ENCODE assay signal across 1 cellular context in the genomic region with DNA sequence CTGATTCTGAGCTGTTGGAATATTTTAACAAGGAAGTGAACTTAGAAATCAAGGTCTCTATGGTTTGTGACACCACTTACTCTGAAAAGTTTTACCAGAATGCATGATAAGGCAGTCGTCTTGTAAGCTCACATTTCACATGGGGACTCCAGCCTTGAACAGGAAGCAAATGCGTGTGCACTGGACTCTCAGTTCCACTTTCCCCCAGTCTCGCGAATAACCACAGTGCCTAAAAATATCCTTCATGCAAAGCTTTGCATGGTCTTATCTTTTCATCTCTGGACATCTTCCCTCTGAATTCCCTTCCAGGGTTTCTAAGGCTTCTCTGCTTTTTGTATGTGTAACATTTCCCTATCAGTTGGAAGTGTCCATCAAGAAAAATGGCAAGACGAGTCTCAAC.
TF ChIP-seq lines count a peak whose summit lies in the region.

No MANE protein-coding gene starts in this region.

TF ChIP-seq in GM12878, 131 proteins besides CTCF, POLR2A, EP300 and RAD21 (continued from another document):
- TF ChIP-seq, protein P1, sequence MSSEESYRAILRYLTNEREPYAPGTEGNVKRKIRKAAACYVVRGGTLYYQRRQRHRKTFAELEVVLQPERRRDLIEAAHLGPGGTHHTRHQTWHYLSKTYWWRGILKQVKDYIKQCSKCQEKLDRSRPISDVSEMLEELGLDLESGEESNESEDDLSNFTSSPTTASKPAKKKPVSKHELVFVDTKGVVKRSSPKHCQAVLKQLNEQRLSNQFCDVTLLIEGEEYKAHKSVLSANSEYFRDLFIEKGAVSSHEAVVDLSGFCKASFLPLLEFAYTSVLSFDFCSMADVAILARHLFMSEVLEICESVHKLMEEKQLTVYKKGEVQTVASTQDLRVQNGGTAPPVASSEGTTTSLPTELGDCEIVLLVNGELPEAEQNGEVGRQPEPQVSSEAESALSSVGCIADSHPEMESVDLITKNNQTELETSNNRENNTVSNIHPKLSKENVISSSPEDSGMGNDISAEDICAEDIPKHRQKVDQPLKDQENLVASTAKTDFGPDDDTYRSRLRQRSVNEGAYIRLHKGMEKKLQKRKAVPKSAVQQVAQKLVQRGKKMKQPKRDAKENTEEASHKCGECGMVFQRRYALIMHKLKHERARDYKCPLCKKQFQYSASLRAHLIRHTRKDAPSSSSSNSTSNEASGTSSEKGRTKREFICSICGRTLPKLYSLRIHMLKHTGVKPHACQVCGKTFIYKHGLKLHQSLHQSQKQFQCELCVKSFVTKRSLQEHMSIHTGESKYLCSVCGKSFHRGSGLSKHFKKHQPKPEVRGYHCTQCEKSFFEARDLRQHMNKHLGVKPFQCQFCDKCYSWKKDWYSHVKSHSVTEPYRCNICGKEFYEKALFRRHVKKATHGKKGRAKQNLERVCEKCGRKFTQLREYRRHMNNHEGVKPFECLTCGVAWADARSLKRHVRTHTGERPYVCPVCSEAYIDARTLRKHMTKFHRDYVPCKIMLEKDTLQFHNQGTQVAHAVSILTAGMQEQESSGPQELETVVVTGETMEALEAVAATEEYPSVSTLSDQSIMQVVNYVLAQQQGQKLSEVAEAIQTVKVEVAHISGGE (CRISPR knock-in tag; IDR thresholded peaks at IDR 0.05), result no peak
- TF ChIP-seq NRF1 (conservative IDR thresholded peaks at IDR 0.05; ENCODE audit: low read depth, low read length) (no peak), TCF3 (IDR thresholded peaks at IDR 0.05; ENCODE audit: borderline replicate concordance, insufficient read depth, low read depth, low read length) (0 out of 2 replicates have a peak, but pooled peaks have one; percentile 59), POU2F2 (IDR thresholded peaks at IDR 0.05; ENCODE audit: borderline replicate concordance, low read depth, low read length) (peak; percentile 99)
- TF ChIP-seq, protein P2, sequence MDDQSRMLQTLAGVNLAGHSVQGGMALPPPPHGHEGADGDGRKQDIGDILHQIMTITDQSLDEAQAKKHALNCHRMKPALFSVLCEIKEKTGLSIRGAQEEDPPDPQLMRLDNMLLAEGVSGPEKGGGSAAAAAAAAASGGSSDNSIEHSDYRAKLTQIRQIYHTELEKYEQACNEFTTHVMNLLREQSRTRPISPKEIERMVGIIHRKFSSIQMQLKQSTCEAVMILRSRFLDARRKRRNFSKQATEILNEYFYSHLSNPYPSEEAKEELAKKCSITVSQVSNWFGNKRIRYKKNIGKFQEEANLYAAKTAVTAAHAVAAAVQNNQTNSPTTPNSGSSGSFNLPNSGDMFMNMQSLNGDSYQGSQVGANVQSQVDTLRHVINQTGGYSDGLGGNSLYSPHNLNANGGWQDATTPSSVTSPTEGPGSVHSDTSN (IDR thresholded peaks at IDR 0.05; ENCODE audit: insufficient replicate concordance, low read depth, low read length), result no peak
